Comparison of ENCODE assay signal across 8 cellular contexts in genomic region chr12:82517027-82517426, GRCh38.
DNase-seq lines count a peak whose midpoint lies in the region; ATAC-seq and TF ChIP-seq lines count a peak whose summit lies in the region.

No MANE protein-coding gene starts in this region.

- TF ChIP-seq CTCF in CD4-positive, alpha-beta T cell (IDR thresholded peaks at IDR 0.05) = peak; percentile 13

- no peak overlapping the region for H3K27ac Mint-ChIP-seq in CD4-positive, alpha-beta T cell
- H3K27ac Mint-ChIP-seq in T-helper 17 cell = no peak overlapping the region

- H3K9me3 ChIP-seq in CD4-positive, alpha-beta T cell (ENCODE audit: control insufficient read depth, low read length) = no peaks in the 10 kb centered on the region
- H3K9me3 ChIP-seq in T-helper 17 cell (ENCODE audit: control insufficient read depth, low read length, poor library complexity, severe bottlenecking) = no peaks in the 10 kb centered on the region

- CTCF ChIA-PET in CD4-positive, alpha-beta T cell (lab: Charles Lee) = no interaction called here

- no peak for ATAC-seq in CD4-positive, alpha-beta T cell (ENCODE audit: poor library complexity)
- ATAC-seq in GM19438 (IDR thresholded peaks at IDR 0.05; ENCODE audit: low read depth, unreplicated experiment) (peak; percentile 85), HG03439 (IDR thresholded peaks at IDR 0.05; ENCODE audit: unreplicated experiment) (peak; percentile 77), T-helper 17 cell (no peak)

- intact Hi-C loops in CD4-positive, alpha-beta T cell (cut with DNase I, micrococcal nuclease) = no loop called here

- no peaks in the 10 kb centered on the region for H3K4me1 Mint-ChIP-seq in CD4-positive, alpha-beta T cell (ENCODE audit: low read depth)
- H3K4me1 Mint-ChIP-seq in T-helper 17 cell = no peaks in the 10 kb centered on the region

- H3K4me3 Mint-ChIP-seq in CD4-positive, alpha-beta T cell = no peak overlapping the region
- no peak overlapping the region for H3K4me3 Mint-ChIP-seq in T-helper 17 cell

- POLR2A ChIA-PET in CD4-positive, alpha-beta T cell (lab: Charles Lee) = no interaction called here

- no peaks in the 10 kb centered on the region for H3K36me3 Mint-ChIP-seq in CD4-positive, alpha-beta T cell (ENCODE audit: low read depth)
- H3K36me3 Mint-ChIP-seq in T-helper 17 cell (ENCODE audit: low read depth) = no peaks in the 10 kb centered on the region

- DNase-seq in CD4-positive, alpha-beta T cell = no peak
- DNase-seq in amniotic epithelial cell (ENCODE audit: low read depth) = peak; percentile 5
- peak; percentile 17 for DNase-seq in renal cortical epithelial cell (ENCODE audit: low read depth)
- no peak for DNase-seq in retina
- no peak for DNase-seq in T-helper 17 cell
- no peak for DNase-seq in T1000 (lab: John Stamatoyannopoulos, UW)

- peaks cover 6% of the 10 kb centered on the region for H3K27me3 Mint-ChIP-seq in CD4-positive, alpha-beta T cell
- peaks cover 4% of the 10 kb centered on the region for H3K27me3 Mint-ChIP-seq in T-helper 17 cell

- no peaks in the 10 kb centered on the region for H3K27me3 ChIP-seq in CD4-positive, alpha-beta T cell (ENCODE audit: control insufficient read depth, insufficient read depth, low read length)

- H3K27ac ChIP-seq in CD4-positive, alpha-beta T cell (ENCODE audit: low read depth, low read length) = no peak overlapping the region

- H3K9me3 Mint-ChIP-seq in CD4-positive, alpha-beta T cell = no peaks in the 10 kb centered on the region

Comparison
In these comparisons a context has a peak if more than half of its experiments do, and no peak if none do; other contexts are left out.
1. ATAC-seq: peak in GM19438 (single experiment) and HG03439 (single experiment); none in CD4-positive, alpha-beta T cell (single experiment) and T-helper 17 cell (single experiment).
2. DNase-seq: peak in amniotic epithelial cell (single experiment) and renal cortical epithelial cell (single experiment); none in CD4-positive, alpha-beta T cell (0 of 10), retina (single experiment), T-helper 17 cell (0 of 3) and T1000 (single experiment).